Comparison of ENCODE assay signal across 1 cellular context in genomic region chr4:39970559-39971270, GRCh38.
TF ChIP-seq lines count a peak whose summit lies in the region.

No MANE protein-coding gene starts in this region.

TF ChIP-seq in GM12878, 131 proteins besides CTCF, POLR2A, EP300 and RAD21 (continued from another document):
- TF ChIP-seq ZBTB33 (IDR thresholded peaks at IDR 0.05) (peak; percentile 53; the same call in 1 of the 2 replicates), WRNIP1 (IDR thresholded peaks at IDR 0.05; ENCODE audit: borderline replicate concordance, low read depth, low read length) (no peak), MLLT1 (IDR thresholded peaks at IDR 0.05) (peak; percentile 83), NFYA (IDR thresholded peaks at IDR 0.05; ENCODE audit: borderline replicate concordance, low read depth, low read length) (no peak), NR2F1 (conservative IDR thresholded peaks at IDR 0.05) (peak; percentile 31; the same call in 1 of the 2 replicates), MAX (IDR thresholded peaks at IDR 0.05; ENCODE audit: low read depth, low read length) (no peak), HDAC6 (IDR thresholded peaks at IDR 0.05; ENCODE audit: unreplicated experiment) (no peak), NKRF (conservative IDR thresholded peaks at IDR 0.05) (no peak), POU2F2 (IDR thresholded peaks at IDR 0.05; ENCODE audit: borderline replicate concordance, low read depth, low read length) (peak; percentile 20; the same call in 1 of the 3 replicates), SP1 (IDR thresholded peaks at IDR 0.05; ENCODE audit: low read depth, low read length) (no peak), TCF12 (IDR thresholded peaks at IDR 0.05; ENCODE audit: low read depth, low read length) (no peak), IKZF1 (conservative IDR thresholded peaks at IDR 0.05) (peak; percentile 44; the same call in 1 of the 2 replicates)
TF ChIP-seq in GM12878: peak in this region for 6.
